Comparison of ENCODE assay signal across 14 cellular contexts in genomic region chr11:60477035-60477445, GRCh38. TPM values are rescaled to one million over a fixed set of nuclear protein-coding genes. Genes with fewer than 3 reads are reported as not detected.
A peak's percentile ranks its signal among the peaks of the same experiment; 100 is the strongest.
DNase-seq lines count a peak whose midpoint lies in the region; ATAC-seq lines count a peak whose summit lies in the region.
"Had no signal": no experiment of that assay in that cellular context is flagged by ENCODE, and none has a peak within 500 bp of the region (broad histone marks: within the 10 kb centered on the region; RNA-seq: fewer than 3 reads in every experiment).

No MANE protein-coding gene starts in this region.

- H3K27ac Mint-ChIP-seq in IgD-negative memory B cell: peak overlapping the region; percentile 75 to 97 (median 94)
- H3K27ac Mint-ChIP-seq in effector memory CD8-positive, alpha-beta T cell: no peak overlapping the region

- H3K4me1 Mint-ChIP-seq in IgD-negative memory B cell: peaks cover 47 to 53% (median 51%) of the 10 kb centered on the region in 3 donors
- H3K4me1 Mint-ChIP-seq in effector memory CD8-positive, alpha-beta T cell (ENCODE audit: low read depth in 2 of 2): no peaks in the 10 kb centered on the region

- DNase-seq in effector memory CD8-positive, alpha-beta T cell: no peak
- DNase-seq in NCI-H146 (lab: John Stamatoyannopoulos, UW) (no peak), COLO829 (ENCODE audit: low spot score) (no peak)
- DNase-seq: esophagus squamous epithelium; NCI-H187; psoas muscle; stimulated activated CD4-positive, alpha-beta T cell treated with anti-CD3 and anti-CD28 coated beads, Interleukin-1b, Interleukin-23, amount 100 ng/mL, for 48 hours; stimulated activated naive CD4-positive, alpha-beta T cell treated with Interleukin-2 at 50 U/mL for 16 hours had no signal

- ATAC-seq in GM18502 (IDR thresholded peaks at IDR 0.05; ENCODE audit: poor library complexity, unreplicated experiment): peak; percentile 70
- ATAC-seq in GM21529 (IDR thresholded peaks at IDR 0.05; ENCODE audit: unreplicated experiment): peak; percentile 74
- peak; percentile 50 for ATAC-seq in effector memory CD8-positive, alpha-beta T cell (replicated peaks)
- ATAC-seq in GM19455 (IDR thresholded peaks at IDR 0.05; ENCODE audit: unreplicated experiment): no peak
- no peak for ATAC-seq in HG03565 (IDR thresholded peaks at IDR 0.05; ENCODE audit: unreplicated experiment)
- ATAC-seq: psoas muscle had no signal

- H3K36me3 Mint-ChIP-seq in IgD-negative memory B cell: peaks cover 4% of the 10 kb centered on the region
- H3K36me3 Mint-ChIP-seq in effector memory CD8-positive, alpha-beta T cell (ENCODE audit: insufficient read depth): no peaks in the 10 kb centered on the region

- peaks cover 0 to 2% (median 0%) of the 10 kb centered on the region in 3 donors for H3K9me3 Mint-ChIP-seq in IgD-negative memory B cell
- no peaks in the 10 kb centered on the region for H3K9me3 Mint-ChIP-seq in effector memory CD8-positive, alpha-beta T cell

- H3K4me3 Mint-ChIP-seq in IgD-negative memory B cell: peak overlapping the region; percentile 47 to 80 (median 60)
- no peak overlapping the region for H3K4me3 Mint-ChIP-seq in effector memory CD8-positive, alpha-beta T cell

- peaks cover 3% of the 10 kb centered on the region for H3K27me3 Mint-ChIP-seq in IgD-negative memory B cell
- H3K27me3 Mint-ChIP-seq in effector memory CD8-positive, alpha-beta T cell: peaks cover 7 to 9% of the 10 kb centered on the region in 2 donors

RNA-seq across cellular contexts. Expression of gene MS4A12, which starts 15.5 kb away (rescaled TPM):
- polyA plus RNA-seq in IgD-negative memory B cell: not detected
- polyA plus RNA-seq: BJ, psoas muscle had no signal

RNA-seq across cellular contexts. Expression of gene MS4A1, which starts 21.4 kb away (rescaled TPM):
- polyA plus RNA-seq in IgD-negative memory B cell: 845 TPM
- polyA plus RNA-seq: BJ had no signal

RNA-seq across cellular contexts. Expression of gene MS4A13, which starts 38.2 kb away (rescaled TPM):
- not detected for polyA plus RNA-seq in IgD-negative memory B cell
- polyA plus RNA-seq: BJ, psoas muscle had no signal

RNA-seq across cellular contexts. Expression of gene MS4A5, which starts 47.7 kb away (rescaled TPM):
- polyA plus RNA-seq in IgD-negative memory B cell: not detected
- polyA plus RNA-seq: BJ, psoas muscle had no signal

Comparison
In these comparisons a context has a peak if more than half of its experiments do, and no peak if none do; other contexts are left out.
1. ATAC-seq: peak in GM18502 (single experiment), GM21529 (single experiment) and effector memory CD8-positive, alpha-beta T cell (single experiment); none in GM19455 (single experiment) and HG03565 (single experiment).
2. H3K27ac Mint-ChIP-seq: peak in IgD-negative memory B cell (3 of 3); none in effector memory CD8-positive, alpha-beta T cell (0 of 2).
3. H3K4me3 Mint-ChIP-seq: peak in IgD-negative memory B cell (4 of 4); none in effector memory CD8-positive, alpha-beta T cell (0 of 2).